Comparison of ENCODE assay signal across 6 cellular contexts in genomic region chr3:116512931-116513330, GRCh38.
"Had no signal": no experiment of that assay in that cellular context is flagged by ENCODE, and none has a peak within 500 bp of the region (broad histone marks: within the 10 kb centered on the region; RNA-seq: fewer than 3 reads in every experiment).

No MANE protein-coding gene starts in this region.

- ATAC-seq: GM23338, K562 had no signal

- DNase-seq: H9, HCEC 1CT, IMR-90, KG1 had no signal
